In genomic region chr4:152206646-152207435, GRCh38 we compare ENCODE assay signal across 3 cellular contexts.
TF ChIP-seq lines count a peak whose summit lies in the region.

No MANE protein-coding gene starts in this region.

TF ChIP-seq in SK-N-SH, 30 proteins besides CTCF, POLR2A, EP300 and RAD21:
- no peak for TF ChIP-seq POLR2AphosphoS5 (IDR thresholded peaks at IDR 0.05; ENCODE audit: low read depth, low read length)
- TF ChIP-seq MEF2A (IDR thresholded peaks at IDR 0.05; ENCODE audit: borderline replicate concordance, low read depth): no peak
- TF ChIP-seq EZH2phosphoT487 (IDR thresholded peaks at IDR 0.05; ENCODE audit: borderline replicate concordance, low read depth): no peak
- TF ChIP-seq USF2 (IDR thresholded peaks at IDR 0.05; ENCODE audit: borderline replicate concordance, low read depth, low read length): no peak
- TF ChIP-seq NRF1 (IDR thresholded peaks at IDR 0.05; ENCODE audit: low read depth, low read length): no peak
- TF ChIP-seq, protein P1, sequence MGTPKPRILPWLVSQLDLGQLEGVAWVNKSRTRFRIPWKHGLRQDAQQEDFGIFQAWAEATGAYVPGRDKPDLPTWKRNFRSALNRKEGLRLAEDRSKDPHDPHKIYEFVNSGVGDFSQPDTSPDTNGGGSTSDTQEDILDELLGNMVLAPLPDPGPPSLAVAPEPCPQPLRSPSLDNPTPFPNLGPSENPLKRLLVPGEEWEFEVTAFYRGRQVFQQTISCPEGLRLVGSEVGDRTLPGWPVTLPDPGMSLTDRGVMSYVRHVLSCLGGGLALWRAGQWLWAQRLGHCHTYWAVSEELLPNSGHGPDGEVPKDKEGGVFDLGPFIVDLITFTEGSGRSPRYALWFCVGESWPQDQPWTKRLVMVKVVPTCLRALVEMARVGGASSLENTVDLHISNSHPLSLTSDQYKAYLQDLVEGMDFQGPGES (IDR thresholded peaks at IDR 0.05; ENCODE audit: low read depth, low read length): no peak
- TF ChIP-seq USF1 (IDR thresholded peaks at IDR 0.05; ENCODE audit: borderline replicate concordance, low read depth): no peak
- TF ChIP-seq GATA2 (CRISPR knock-in tag; IDR thresholded peaks at IDR 0.05): no peak
- TF ChIP-seq MXI1 (IDR thresholded peaks at IDR 0.05; ENCODE audit: low read depth, low read length): no peak

TF ChIP-seq in SK-N-SH treated with all-trans-retinoic acid at 6 μM for 48 hours, 23 proteins besides CTCF, POLR2A, EP300 and RAD21:
- TF ChIP-seq RARB (CRISPR knock-in tag; IDR thresholded peaks at IDR 0.05): no peak
- no peak for TF ChIP-seq BACH2 (CRISPR knock-in tag; IDR thresholded peaks at IDR 0.05; ENCODE audit: borderline replicate concordance)
- TF ChIP-seq GLIS3 (CRISPR knock-in tag; IDR thresholded peaks at IDR 0.05): no peak
- TF ChIP-seq TCF4 (CRISPR knock-in tag; IDR thresholded peaks at IDR 0.05; ENCODE audit: borderline replicate concordance): no peak
- no peak for TF ChIP-seq TOX (CRISPR knock-in tag; IDR thresholded peaks at IDR 0.05; ENCODE audit: borderline replicate concordance)
- TF ChIP-seq CSDC2 (CRISPR knock-in tag; IDR thresholded peaks at IDR 0.05): no peak
- TF ChIP-seq CREB5 (CRISPR knock-in tag; IDR thresholded peaks at IDR 0.05; ENCODE audit: low read depth): no peak
- TF ChIP-seq, protein P2, sequence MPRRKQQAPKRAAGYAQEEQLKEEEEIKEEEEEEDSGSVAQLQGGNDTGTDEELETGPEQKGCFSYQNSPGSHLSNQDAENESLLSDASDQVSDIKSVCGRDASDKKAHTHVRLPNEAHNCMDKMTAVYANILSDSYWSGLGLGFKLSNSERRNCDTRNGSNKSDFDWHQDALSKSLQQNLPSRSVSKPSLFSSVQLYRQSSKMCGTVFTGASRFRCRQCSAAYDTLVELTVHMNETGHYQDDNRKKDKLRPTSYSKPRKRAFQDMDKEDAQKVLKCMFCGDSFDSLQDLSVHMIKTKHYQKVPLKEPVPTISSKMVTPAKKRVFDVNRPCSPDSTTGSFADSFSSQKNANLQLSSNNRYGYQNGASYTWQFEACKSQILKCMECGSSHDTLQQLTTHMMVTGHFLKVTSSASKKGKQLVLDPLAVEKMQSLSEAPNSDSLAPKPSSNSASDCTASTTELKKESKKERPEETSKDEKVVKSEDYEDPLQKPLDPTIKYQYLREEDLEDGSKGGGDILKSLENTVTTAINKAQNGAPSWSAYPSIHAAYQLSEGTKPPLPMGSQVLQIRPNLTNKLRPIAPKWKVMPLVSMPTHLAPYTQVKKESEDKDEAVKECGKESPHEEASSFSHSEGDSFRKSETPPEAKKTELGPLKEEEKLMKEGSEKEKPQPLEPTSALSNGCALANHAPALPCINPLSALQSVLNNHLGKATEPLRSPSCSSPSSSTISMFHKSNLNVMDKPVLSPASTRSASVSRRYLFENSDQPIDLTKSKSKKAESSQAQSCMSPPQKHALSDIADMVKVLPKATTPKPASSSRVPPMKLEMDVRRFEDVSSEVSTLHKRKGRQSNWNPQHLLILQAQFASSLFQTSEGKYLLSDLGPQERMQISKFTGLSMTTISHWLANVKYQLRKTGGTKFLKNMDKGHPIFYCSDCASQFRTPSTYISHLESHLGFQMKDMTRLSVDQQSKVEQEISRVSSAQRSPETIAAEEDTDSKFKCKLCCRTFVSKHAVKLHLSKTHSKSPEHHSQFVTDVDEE (CRISPR knock-in tag; IDR thresholded peaks at IDR 0.05): no peak
- no peak for TF ChIP-seq ISL1 (CRISPR knock-in tag; IDR thresholded peaks at IDR 0.05)
- TF ChIP-seq PPARA (CRISPR knock-in tag; IDR thresholded peaks at IDR 0.05; ENCODE audit: borderline replicate concordance): no peak
- TF ChIP-seq, protein P3, sequence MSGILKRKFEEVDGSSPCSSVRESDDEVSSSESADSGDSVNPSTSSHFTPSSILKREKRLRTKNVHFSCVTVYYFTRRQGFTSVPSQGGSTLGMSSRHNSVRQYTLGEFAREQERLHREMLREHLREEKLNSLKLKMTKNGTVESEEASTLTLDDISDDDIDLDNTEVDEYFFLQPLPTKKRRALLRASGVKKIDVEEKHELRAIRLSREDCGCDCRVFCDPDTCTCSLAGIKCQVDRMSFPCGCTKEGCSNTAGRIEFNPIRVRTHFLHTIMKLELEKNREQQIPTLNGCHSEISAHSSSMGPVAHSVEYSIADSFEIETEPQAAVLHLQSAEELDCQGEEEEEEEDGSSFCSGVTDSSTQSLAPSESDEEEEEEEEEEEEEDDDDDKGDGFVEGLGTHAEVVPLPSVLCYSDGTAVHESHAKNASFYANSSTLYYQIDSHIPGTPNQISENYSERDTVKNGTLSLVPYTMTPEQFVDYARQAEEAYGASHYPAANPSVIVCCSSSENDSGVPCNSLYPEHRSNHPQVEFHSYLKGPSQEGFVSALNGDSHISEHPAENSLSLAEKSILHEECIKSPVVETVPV (CRISPR knock-in tag; IDR thresholded peaks at IDR 0.05): no peak
- TF ChIP-seq ZFP3 (CRISPR knock-in tag; IDR thresholded peaks at IDR 0.05): no peak
- TF ChIP-seq ARNTL (CRISPR knock-in tag; IDR thresholded peaks at IDR 0.05; ENCODE audit: borderline replicate concordance, low read depth): no peak
TF ChIP-seq in SK-N-SH treated with all-trans-retinoic acid at 6 μM for 48 hours: peak in this region for 0.

TF ChIP-seq in K562, 482 proteins besides CTCF, POLR2A, EP300 and RAD21:
- TF ChIP-seq ZNF551 (CRISPR knock-in tag; IDR thresholded peaks at IDR 0.05): no peak
- no peak for TF ChIP-seq CHD1 (IDR thresholded peaks at IDR 0.05; ENCODE audit: low read length)
- TF ChIP-seq ZNF449 (CRISPR knock-in tag; IDR thresholded peaks at IDR 0.05): no peak
- no peak for TF ChIP-seq ZNF347 (CRISPR knock-in tag; IDR thresholded peaks at IDR 0.05; ENCODE audit: low read depth)
- TF ChIP-seq NCOA1 (IDR thresholded peaks at IDR 0.05; ENCODE audit: low read depth): no peak
- TF ChIP-seq PTRF (tag; IDR thresholded peaks at IDR 0.05): no peak
- no peak for TF ChIP-seq CAMTA2 (CRISPR knock-in tag; conservative IDR thresholded peaks at IDR 0.05)
